In the genomic region with DNA sequence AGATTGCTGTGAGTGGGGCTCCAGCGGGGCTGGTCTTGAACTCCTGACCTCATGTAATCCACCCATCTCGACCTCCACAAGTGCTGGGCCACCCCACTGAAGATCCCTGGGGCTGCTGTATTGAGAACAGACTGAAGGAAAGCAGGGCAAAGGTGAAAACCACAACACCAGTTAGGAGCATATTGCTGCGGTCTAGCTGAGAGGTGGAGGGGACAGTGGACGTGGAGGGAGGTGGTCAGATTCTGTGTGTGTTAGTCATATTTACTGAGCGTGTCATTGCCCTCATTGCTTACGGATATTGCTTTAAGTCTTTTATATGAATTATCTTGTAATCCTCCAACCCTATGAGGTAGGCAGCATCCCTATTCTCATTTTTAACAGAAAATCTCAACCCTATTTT, we compare ENCODE assay signal across 24 cellular contexts.
DNase-seq lines count a peak whose midpoint lies in the region; ATAC-seq and TF ChIP-seq lines count a peak whose summit lies in the region.
"Had no signal": no experiment of that assay in that cellular context is flagged by ENCODE, and none has a peak within 500 bp of the region (broad histone marks: within the 10 kb centered on the region; RNA-seq: fewer than 3 reads in every experiment).

No MANE protein-coding gene starts in this region.

- ATAC-seq in GM19463 (IDR thresholded peaks at IDR 0.05; ENCODE audit: unreplicated experiment) (no peak), upper lobe of left lung (ENCODE audit: low FRiP score in 2 of 2) (no peak), GM21619 (IDR thresholded peaks at IDR 0.05; ENCODE audit: unreplicated experiment) (no peak)
- ATAC-seq: activated CD4-positive, CD25-positive, alpha-beta regulatory T cell treated with anti-CD3 and anti-CD28 coated beads, Interleukin-2, amount 50 U/mL, for 24 hours had no signal

- H3K9me3 ChIP-seq in left ventricle myocardium inferior (replicated peaks) (no peaks in the 10 kb centered on the region), upper lobe of left lung (no peaks in the 10 kb centered on the region)
- H3K9me3 ChIP-seq: tibial nerve had no signal

- no peak for TF ChIP-seq CTCF in left ventricle myocardium inferior (IDR thresholded peaks at IDR 0.05; ENCODE audit: borderline replicate concordance)
- no peak for TF ChIP-seq CTCF in upper lobe of left lung (IDR thresholded peaks at IDR 0.05)

- H3K4me3 ChIP-seq in left ventricle myocardium inferior (no peak overlapping the region), upper lobe of left lung (no peak overlapping the region)
- H3K4me3 ChIP-seq: BLaER1, cardiac muscle cell, neural progenitor cell, smooth muscle cell, tibial nerve had no signal

- intact Hi-C loops in left ventricle myocardium inferior (cut with micrococcal nuclease) (no loop called here), cardiac septum (cut with DNase I) (loop anchor here (10.0 kb wide), 1 partner anchor 158 kb away; no protein-coding TSS in a partner anchor)

- H3K4me1 ChIP-seq in left ventricle myocardium inferior (peaks cover 78% of the 10 kb centered on the region), upper lobe of left lung (peaks cover 19 to 32% (median 25%) of the 10 kb centered on the region in 4 donors)
- H3K4me1 ChIP-seq: neural progenitor cell had no signal

- no peaks in the 10 kb centered on the region for H3K27me3 ChIP-seq in left ventricle myocardium inferior (ENCODE audit: low read depth)
- no peaks in the 10 kb centered on the region for H3K27me3 ChIP-seq in upper lobe of left lung
- H3K27me3 ChIP-seq: BLaER1, cardiac muscle cell, neural progenitor cell, tibial nerve had no signal

- TF ChIP-seq POLR2A in upper lobe of left lung (IDR thresholded peaks at IDR 0.05): no peak

- H3K36me3 ChIP-seq in left ventricle myocardium inferior (peaks cover 24% of the 10 kb centered on the region), upper lobe of left lung (no peaks in the 10 kb centered on the region)
- H3K36me3 ChIP-seq: BLaER1, cardiac muscle cell, neural progenitor cell, tibial nerve had no signal

- 86 to 88% methylated on average over 6 of the region's 6 CpGs for WGBS in upper lobe of left lung, 2 donors

- DNase-seq in left ventricle myocardium inferior: no peak
- no peak for DNase-seq in cardiac septum (ENCODE audit: low spot score)
- DNase-seq in astrocyte of the hippocampus (ENCODE audit: low read depth, low spot score): peak; percentile 41
- DNase-seq in myocyte (ENCODE audit: low read depth): peak; percentile 43
- DNase-seq in EL: no peak
- DNase-seq in upper lobe of left lung: no peak
- DNase-seq: ACHN; activated CD4-positive, alpha-beta memory T cell treated with anti-CD3 and anti-CD28 coated beads, Interleukin-2, amount 10 ng/mL, durations not matched to agents 7 days and 5 days; activated gamma-delta T cell treated with Interleukin-2 at 50 U/mL for 16 hours; glutamatergic neuron; midbrain; NCI-H1694; NCI-H2171; NCI-H526; stimulated activated CD4-positive, alpha-beta T cell treated with anti-CD3 and anti-CD28 coated beads, Interleukin-4, amount 100 ng/mL, for 24 hours; SW 1271 had no signal

- H3K27ac ChIP-seq in left ventricle myocardium inferior (replicated peaks) (peak overlapping the region; percentile 78), upper lobe of left lung (no peak overlapping the region)
- H3K27ac ChIP-seq: BLaER1, cardiac muscle cell, neural progenitor cell had no signal

- no peak for TF ChIP-seq EP300 in upper lobe of left lung (IDR thresholded peaks at IDR 0.05)

Comparison
In these comparisons a context has a peak if more than half of its experiments do, and no peak if none do; other contexts are left out.
1. DNase-seq: peak in astrocyte of the hippocampus (single experiment) and myocyte (single experiment); none in left ventricle myocardium inferior (single experiment), cardiac septum (single experiment), EL (single experiment) and upper lobe of left lung (0 of 2).